19 cellular contexts compared by ENCODE assay signal in the genomic region with DNA sequence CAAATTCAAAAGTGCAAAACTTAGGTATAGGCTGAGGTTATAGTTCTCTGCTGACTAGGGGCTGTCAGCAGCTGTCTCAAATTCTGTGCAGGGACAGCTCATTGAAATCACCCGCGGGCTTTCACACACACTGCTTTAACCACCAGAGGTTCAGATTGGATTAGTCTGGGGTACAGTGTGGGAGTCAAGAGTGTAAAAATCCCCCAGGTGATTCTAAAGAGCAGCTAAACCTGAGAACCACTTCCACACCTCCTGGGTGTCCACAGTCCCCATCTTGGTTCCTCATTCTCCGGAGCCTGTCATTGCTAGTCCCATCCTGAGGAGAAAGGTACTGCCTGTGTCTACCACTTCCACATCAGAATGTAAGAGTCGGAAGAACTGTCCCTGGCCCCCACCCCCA. TPM values are rescaled to one million over a fixed set of nuclear protein-coding genes. Genes with fewer than 3 reads are reported as not detected.
DNase-seq lines count a peak whose midpoint lies in the region; ATAC-seq, FAIRE-seq and TF ChIP-seq lines count a peak whose summit lies in the region.
"Had no signal": no experiment of that assay in that cellular context is flagged by ENCODE, and none has a peak within 500 bp of the region (broad histone marks: within the 10 kb centered on the region; RNA-seq: fewer than 3 reads in every experiment).

No MANE protein-coding gene starts in this region.

- in situ Hi-C loops in GM12878 (cut with MboI) = no loop called here

- H3K9me3 ChIP-seq in DOHH2 (ENCODE audit: control insufficient read depth, insufficient read depth, low read length) (no peaks in the 10 kb centered on the region), GM12878 (replicated peaks; ENCODE audit: control insufficient read depth, insufficient read depth, low read length) (no peaks in the 10 kb centered on the region), psoas muscle (no peaks in the 10 kb centered on the region)

- H3K36me3 ChIP-seq in DOHH2 (ENCODE audit: control insufficient read depth, low read length) (no peaks in the 10 kb centered on the region), GM12878 (ENCODE audit: control insufficient read depth in 2 of 2, insufficient read depth in 2 of 2, low read length in 1 of 2) (no peaks in the 10 kb centered on the region), psoas muscle (ENCODE audit: insufficient read depth in 1 of 2, low read depth in 1 of 2) (no peaks in the 10 kb centered on the region)

- H3K36me3 Mint-ChIP-seq in activated naive CD8-positive, alpha-beta T cell treated with anti-CD3 and anti-CD28 coated beads for 36 hours = no peaks in the 10 kb centered on the region

- no peaks in the 10 kb centered on the region for H3K27me3 ChIP-seq in DOHH2 (ENCODE audit: control insufficient read depth, low read length)
- H3K27me3 ChIP-seq in GM12878 (replicated peaks in 1 of 2; ENCODE audit: control insufficient read depth in 2 of 2, insufficient read depth in 2 of 2, low read length in 1 of 2) = no peaks in the 10 kb centered on the region
- peaks cover 0 to 5% (median 0%) of the 10 kb centered on the region in 3 donors for H3K27me3 ChIP-seq in psoas muscle (ENCODE audit: insufficient read depth in 3 of 3, low read length in 2 of 3)
- peaks cover 0 to 3% (median 0%) of the 10 kb centered on the region in 45 donors for H3K27me3 ChIP-seq in dorsolateral prefrontal cortex

- no peak overlapping the region for H3K4me3 Mint-ChIP-seq in activated naive CD8-positive, alpha-beta T cell treated with anti-CD3 and anti-CD28 coated beads for 36 hours
- H3K4me3 Mint-ChIP-seq: activated naive CD4-positive, alpha-beta T cell treated with anti-CD3 and anti-CD28 coated beads for 36 hours; T-helper 17 cell had no signal

- no peaks in the 10 kb centered on the region for H4K20me1 ChIP-seq in DOHH2 (ENCODE audit: control insufficient read depth, insufficient read depth, low read depth, low read length)
- no peaks in the 10 kb centered on the region for H4K20me1 ChIP-seq in GM12878 (ENCODE audit: control insufficient read depth, insufficient read depth)

- H3K9ac ChIP-seq in GM12878 (ENCODE audit: control insufficient read depth, insufficient read depth, low read length) = no peak overlapping the region

- no peak overlapping the region for H2AFZ ChIP-seq in GM12878 (ENCODE audit: control insufficient read depth, low read depth, low read length)

- DNase-seq in GM18507 (ENCODE audit: extremely low spot score, insufficient read length, low read depth) (no peak), GM12878 (ENCODE audit: low read depth, low spot score) (peak; percentile 48), psoas muscle (no peak), dorsolateral prefrontal cortex (no peak), NCI-H146 treated with DMSO at 0.1 percent for 48 hours (lab: John Stamatoyannopoulos, UW; ENCODE audit: unreplicated experiment) (no peak)
- no peak for DNase-seq in activated naive CD4-positive, alpha-beta T cell (lab: John Stamatoyannopoulos, UW)
- no peak for DNase-seq in activated naive CD8-positive, alpha-beta T cell treated with anti-CD3 and anti-CD28 coated beads for 36 hours
- DNase-seq: activated CD8-positive, alpha-beta memory T cell treated with anti-CD3 and anti-CD28 coated beads, Interleukin-2, amount 50 U/mL, for 4 hours; activated naive CD4-positive, alpha-beta T cell treated with anti-CD3 and anti-CD28 coated beads for 36 hours; C1 segment of cervical spinal cord; head of caudate nucleus; stimulated activated CD4-positive, alpha-beta T cell treated with anti-CD3 and anti-CD28 coated beads, Interleukin-15, amount 100 ng/mL, for 24 hours; T-helper 17 cell had no signal

- intact Hi-C loops in GM12878 (cut with micrococcal nuclease; ENCODE audit: unreplicated experiment) = no loop called here
- intact Hi-C loops in psoas muscle (cut with DNase I) = no loop called here
- intact Hi-C loops in dorsolateral prefrontal cortex (cut with DNase I) = no loop called here

- FAIRE-seq in GM18507 (lab: Jason Lieb, UNC) (peak; percentile 59), GM12878 (lab: Jason Lieb, UNC) (peak; percentile 91)
- FAIRE-seq: keratinocyte had no signal

- ATAC-seq in GM12878 = peak; percentile 72
- ATAC-seq in psoas muscle = no peak
- ATAC-seq: activated CD4-positive, CD25-positive, alpha-beta regulatory T cell treated with anti-CD3 and anti-CD28 coated beads, Interleukin-2, amount 50 U/mL, for 24 hours; esophagus mucosa; HCT116; T-helper 17 cell had no signal

- H3K4me1 ChIP-seq in DOHH2 (ENCODE audit: control insufficient read depth, low read length) (peaks cover 70% of the 10 kb centered on the region), GM12878 (ENCODE audit: control insufficient read depth, insufficient read depth, low read length) (peaks cover 40% of the 10 kb centered on the region), psoas muscle (peaks cover 3% of the 10 kb centered on the region)

- H3K9me3 Mint-ChIP-seq in activated naive CD8-positive, alpha-beta T cell treated with anti-CD3 and anti-CD28 coated beads for 36 hours = no peaks in the 10 kb centered on the region
- H3K9me3 Mint-ChIP-seq: activated naive CD4-positive, alpha-beta T cell treated with anti-CD3 and anti-CD28 coated beads for 36 hours had no signal

- no peak for TF ChIP-seq POLR2A in GM12878 (IDR thresholded peaks at IDR 0.05; ENCODE audit: low read depth, low read length)

- H3K4me2 ChIP-seq in DOHH2 (ENCODE audit: low read length) (peak overlapping the region; percentile 67), GM12878 (ENCODE audit: control insufficient read depth, insufficient read depth) (peak overlapping the region; percentile 53)

- H3K27me3 Mint-ChIP-seq in activated naive CD8-positive, alpha-beta T cell treated with anti-CD3 and anti-CD28 coated beads for 36 hours = peaks cover 3% of the 10 kb centered on the region
- H3K27me3 Mint-ChIP-seq: T-helper 17 cell had no signal

- H3K4me1 Mint-ChIP-seq in activated naive CD8-positive, alpha-beta T cell treated with anti-CD3 and anti-CD28 coated beads for 36 hours = peaks cover 27% of the 10 kb centered on the region

- POLR2A ChIA-PET in GM12878 (lab: Charles Lee) = interaction anchor here (0.5 to 1.0 kb wide), 8 partner anchors 9 to 447 kb away, joined by 3 to 4 read pairs (median 3); no protein-coding TSS in a partner anchor

- H3K4me3 ChIP-seq in DOHH2 (ENCODE audit: low read length) = peak overlapping the region; percentile 51
- no peak overlapping the region for H3K4me3 ChIP-seq in GM12878
- no peak overlapping the region for H3K4me3 ChIP-seq in psoas muscle
- H3K4me3 ChIP-seq in dorsolateral prefrontal cortex = no peak overlapping the region

- no peaks in the 10 kb centered on the region for H3K9me2 ChIP-seq in DOHH2 (replicated peaks; ENCODE audit: control insufficient read depth, low read length)

- H3K79me2 ChIP-seq in DOHH2 (ENCODE audit: control insufficient read depth, low read length) = no peaks in the 10 kb centered on the region
- H3K79me2 ChIP-seq in GM12878 (ENCODE audit: control insufficient read depth, insufficient read depth, low read length) = no peaks in the 10 kb centered on the region

- CTCF ChIA-PET in GM12878 (lab: Yijun Ruan, JAX) = interaction anchor here (1.1 to 10.0 kb wide), 5 partner anchors 11 to 88 kb away, joined by 3 to 80 read pairs (median 12); no protein-coding TSS in a partner anchor

- no peak for TF ChIP-seq RAD21 in GM12878 (IDR thresholded peaks at IDR 0.05; ENCODE audit: insufficient read depth, low read depth, low read length)

- RAD21 ChIA-PET in GM12878 (lab: Charles Lee; ENCODE audit: unreplicated experiment) = interaction anchor here (0.7 to 2.7 kb wide), 7 partner anchors 8 to 79 kb away, joined by 3 to 12 read pairs (median 6); no protein-coding TSS in a partner anchor

- no peak overlapping the region for H3K27ac Mint-ChIP-seq in activated naive CD8-positive, alpha-beta T cell treated with anti-CD3 and anti-CD28 coated beads for 36 hours
- H3K27ac Mint-ChIP-seq: activated naive CD4-positive, alpha-beta T cell treated with anti-CD3 and anti-CD28 coated beads for 36 hours; progenitor cell of endocrine pancreas; T-helper 17 cell had no signal

- H3F3A ChIP-seq in DOHH2 (ENCODE audit: control insufficient read depth, insufficient read depth) = peaks cover 16% of the 10 kb centered on the region

- TF ChIP-seq CTCF in DOHH2 (IDR thresholded peaks at IDR 0.05; ENCODE audit: low read depth, low read length, poor library complexity, severe bottlenecking) = no peak
- TF ChIP-seq CTCF in GM12878 (IDR thresholded peaks at IDR 0.05 in 2 of 3, conservative IDR thresholded peaks at IDR 0.05 in 1 of 3; ENCODE audit: control insufficient read depth in 2 of 3, extremely low read depth in 1 of 3, insufficient read depth in 1 of 3, low read depth in 3 of 3, low read length in 3 of 3) = no peak
- no peak for TF ChIP-seq CTCF in psoas muscle (IDR thresholded peaks at IDR 0.05)
- no peak for TF ChIP-seq CTCF in dorsolateral prefrontal cortex (IDR thresholded peaks at IDR 0.05 in 54 of 56, conservative IDR thresholded peaks at IDR 0.05 in 2 of 56; ENCODE audit: low read depth in 1 of 56, partially characterized antibody in 56 of 56)

- no TSS peak for BruUV-seq in GM12878 (replicated peaks; lab: Mats Ljungman, UMichigan)

- SMC1A ChIA-PET in GM12878 (lab: Charles Lee; ENCODE audit: uncharacterized antibody, unreplicated experiment) = interaction anchor here (0.6 to 9.3 kb wide), 5 partner anchors 9 to 54 kb away, joined by 3 to 97 read pairs (median 5); no protein-coding TSS in a partner anchor

- TF ChIP-seq EP300 in GM12878 (IDR thresholded peaks at IDR 0.05; ENCODE audit: borderline replicate concordance in 1 of 2, control insufficient read depth in 1 of 2, low read depth in 2 of 2, low read length in 2 of 2) = no peak

- 17% methylated on average over 4 of the region's 4 CpGs for WGBS in GM12878 (ENCODE audit: insufficient coverage, insufficient replicate concordance, low lambda C conversion rate, missing lambda C conversion rate)
- WGBS in psoas muscle, 3 donors = 53 to 63% (median 60%) methylated on average over 4 of the region's 4 CpGs

- peak overlapping the region; percentile 56 for H3K27ac ChIP-seq in DOHH2 (ENCODE audit: low read depth, low read length)
- no peak overlapping the region for H3K27ac ChIP-seq in GM12878 (ENCODE audit: control insufficient read depth, insufficient read depth)
- peak overlapping the region; percentile 27 for H3K27ac ChIP-seq in psoas muscle
- peak overlapping the region in 8 of 59 donors; percentile 6 to 39 (median 19) for H3K27ac ChIP-seq in dorsolateral prefrontal cortex

RNA-seq across cellular contexts. Expression of gene TDRD10, which starts 9.9 kb away (rescaled TPM):
- total RNA-seq in GM12878 (2013; cell fraction: nucleolus; rRNA removed) = 0.31 and 1.0 TPM in 2 replicates
- 0.05 TPM in 1 of 2 replicates, not detected in the other for total RNA-seq in GM12878 (2014; rRNA removed)
- total RNA-seq in GM12878 (2014; rRNA removed; fragmentation: Illumina TruSeq; extraction: Trizol) = not detected in 2 replicates
- total RNA-seq in GM12878 (2021) = not detected in 2 replicates
- not detected for polyA plus RNA-seq in GM12878 (2011; ENCODE audit: low read depth)
- polyA plus RNA-seq in GM12878 (2011; rRNA removed) = not detected in 2 replicates
- not detected in 2 replicates for polyA plus RNA-seq in GM12878 (2011; cell fraction: cytosol; rRNA removed)
- polyA plus RNA-seq in GM12878 (2011; cell fraction: nucleus; rRNA removed) = 0.07 TPM in 1 of 2 replicates, not detected in the other
- polyA plus RNA-seq in GM12878 (2012) = 0.10 TPM in 1 of 2 replicates, not detected in the other
- polyA plus RNA-seq in GM12878 (2014; fragmentation: Illumina TruSeq; extraction: Trizol) = not detected in 2 replicates
- not detected for polyA plus RNA-seq in GM12878 (2014; fragmentation: Nextera tagmentation; extraction: Ambion mirVana)
- polyA plus RNA-seq in GM12878 (2014; rRNA removed) = not detected in 2 replicates
- not detected for polyA plus RNA-seq in GM12878 (2016; fragmentation: Nextera tagmentation; extraction: Ambion mirVana)
- not detected in 2 replicates for polyA minus RNA-seq in GM12878 (2011; rRNA and poly(A)+ RNA removed)
- not detected in 2 replicates for polyA minus RNA-seq in GM12878 (2011; cell fraction: cytosol; rRNA and poly(A)+ RNA removed)
- not detected in 2 replicates for polyA minus RNA-seq in GM12878 (2011; cell fraction: nucleus; rRNA and poly(A)+ RNA removed)
- total RNA-seq in psoas muscle = under 1 TPM; 0.50 to 0.97 (median 0.68) TPM
- polyA plus RNA-seq in psoas muscle = 1 to 10 TPM in 1 of 3 donors, under 1 TPM in 2; 0.69 to 2.3 (median 0.99) TPM
- total RNA-seq in dorsolateral prefrontal cortex = 1 to 10 TPM in 85 of 120 experiments, under 1 TPM in 35; 0.22 to 4.0 (median 1.4) TPM
- not detected for total RNA-seq in activated naive CD8-positive, alpha-beta T cell treated with anti-CD3 and anti-CD28 coated beads for 36 hours
- total RNA-seq: activated naive CD4-positive, alpha-beta T cell treated with anti-CD3 and anti-CD28 coated beads for 36 hours; progenitor cell of endocrine pancreas had no signal
- polyA plus RNA-seq: keratinocyte had no signal

RNA-seq across cellular contexts. Expression of gene SHE, which starts 10.1 kb away (rescaled TPM):
- 1.9 and 2.2 TPM in 2 replicates for total RNA-seq in GM12878 (2013; cell fraction: nucleolus; rRNA removed)
- total RNA-seq in GM12878 (2014; rRNA removed) = under 0.01 and 0.05 TPM in 2 replicates
- total RNA-seq in GM12878 (2014; rRNA removed; fragmentation: Illumina TruSeq; extraction: Trizol) = 0.04 and 0.05 TPM in 2 replicates
- 0.05 TPM in 2 replicates for total RNA-seq in GM12878 (2021)
- 0.05 TPM for polyA plus RNA-seq in GM12878 (2011; ENCODE audit: low read depth)
- not detected in 2 replicates for polyA plus RNA-seq in GM12878 (2011; rRNA removed)
- under 0.01 TPM in 1 of 2 replicates, not detected in the other for polyA plus RNA-seq in GM12878 (2011; cell fraction: cytosol; rRNA removed)
- not detected in 2 replicates for polyA plus RNA-seq in GM12878 (2011; cell fraction: nucleus; rRNA removed)
- 0.05 and 0.08 TPM in 2 replicates for polyA plus RNA-seq in GM12878 (2012)
- 0.03 TPM in 1 of 2 replicates, not detected in the other for polyA plus RNA-seq in GM12878 (2014; fragmentation: Illumina TruSeq; extraction: Trizol)
- polyA plus RNA-seq in GM12878 (2014; fragmentation: Nextera tagmentation; extraction: Ambion mirVana) = under 1 TPM; 0.02 TPM
- 0.03 and 0.04 TPM in 2 replicates for polyA plus RNA-seq in GM12878 (2014; rRNA removed)
- not detected for polyA plus RNA-seq in GM12878 (2016; fragmentation: Nextera tagmentation; extraction: Ambion mirVana)
- polyA minus RNA-seq in GM12878 (2011; rRNA and poly(A)+ RNA removed) = not detected in 2 replicates
- not detected in 2 replicates for polyA minus RNA-seq in GM12878 (2011; cell fraction: cytosol; rRNA and poly(A)+ RNA removed)
- polyA minus RNA-seq in GM12878 (2011; cell fraction: nucleus; rRNA and poly(A)+ RNA removed) = not detected in 2 replicates
- 1 to 10 TPM; 5.6 to 7.4 (median 7.0) TPM for total RNA-seq in psoas muscle
- polyA plus RNA-seq in psoas muscle = 1 to 10 TPM; 4.0 to 6.2 (median 4.3) TPM
- 10 to 100 TPM in 5 of 120 experiments, 1 to 10 TPM in 115; 1.9 to 12.6 (median 4.5) TPM for total RNA-seq in dorsolateral prefrontal cortex
- not detected for total RNA-seq in activated naive CD8-positive, alpha-beta T cell treated with anti-CD3 and anti-CD28 coated beads for 36 hours
- total RNA-seq: activated naive CD4-positive, alpha-beta T cell treated with anti-CD3 and anti-CD28 coated beads for 36 hours; progenitor cell of endocrine pancreas had no signal
